In genomic region chr16:69564845-69565610, GRCh38 we compare ENCODE assay signal across 8 cellular contexts. TPM values are rescaled to one million over a fixed set of nuclear protein-coding genes. Genes with fewer than 3 reads are reported as not detected.
A peak's percentile ranks its signal among the peaks of the same experiment; 100 is the strongest.
DNase-seq lines count a peak whose midpoint lies in the region; ATAC-seq and TF ChIP-seq lines count a peak whose summit lies in the region.

No MANE protein-coding gene starts in this region.

- in situ Hi-C loops in ACHN (cut with HindIII; ENCODE audit: low pct_ligation_motif_present, low pct_unique_long_range_greater_than_20kb, low sequenced_read_pairs): no loop called here

- H3K9me3 Mint-ChIP-seq in immature natural killer cell: no peaks in the 10 kb centered on the region
- H3K9me3 Mint-ChIP-seq in stimulated activated effector memory CD8-positive, alpha-beta T cell treated with anti-CD3 and anti-CD28 coated beads, Interleukin-12 subunit alpha, Interleukin-12 subunit beta, amount 100 ng/mL, for 72 hours: no peaks in the 10 kb centered on the region

- peak; percentile 56 for DNase-seq in ACHN
- no peak for DNase-seq in HEK293T (ENCODE audit: extremely low spot score)
- DNase-seq in adipocyte (ENCODE audit: low read depth): peak; percentile 38
- DNase-seq in immature natural killer cell: peak in 2 of 3 donors; percentile 9 to 20
- DNase-seq in stimulated activated effector memory CD8-positive, alpha-beta T cell treated with anti-CD3 and anti-CD28 coated beads, Interleukin-12 subunit alpha, Interleukin-12 subunit beta, amount 100 ng/mL, for 72 hours (ENCODE audit: low spot score in 2 of 2): no peak
- DNase-seq in NCI-H524 treated with DMSO at 0.1 percent for 48 hours (lab: John Stamatoyannopoulos, UW): no peak
- no peak for DNase-seq in NCI-H510A treated with DMSO at 0.1 percent for 48 hours (lab: John Stamatoyannopoulos, UW)

- H3K9me3 ChIP-seq in adipocyte (ENCODE audit: control insufficient read depth, low read length): no peaks in the 10 kb centered on the region

- H3K27ac Mint-ChIP-seq in immature natural killer cell: peak overlapping the region; percentile 89 to 98 (median 96)
- peak overlapping the region; percentile 99 for H3K27ac Mint-ChIP-seq in stimulated activated effector memory CD8-positive, alpha-beta T cell treated with anti-CD3 and anti-CD28 coated beads, Interleukin-12 subunit alpha, Interleukin-12 subunit beta, amount 100 ng/mL, for 72 hours

- peaks cover 3% of the 10 kb centered on the region for H3K36me3 ChIP-seq in adipocyte (ENCODE audit: control insufficient read depth, insufficient read depth, low read length, severe bottlenecking)

- POLR2A ChIA-PET in HEK293T (lab: Yijun Ruan, JAX): interaction anchor here (0.7 to 1.5 kb wide), 9 partner anchors 9 to 140 kb away, joined by 3 to 7 read pairs (median 4); partner anchors contain the start of gene CYB5B

- H3K4me3 ChIP-seq in adipocyte (ENCODE audit: low read length): peak overlapping the region; percentile 82

- CTCF ChIA-PET in HEK293T (lab: Yijun Ruan, JAX): interaction anchor here (0.6 to 1.0 kb wide), 2 partner anchors 169 to 1206 kb away, joined by 3 read pairs; no protein-coding TSS in a partner anchor

- H3K9ac ChIP-seq in adipocyte (ENCODE audit: low read length): peak overlapping the region; percentile 92

- peaks cover 37% of the 10 kb centered on the region for H3K4me1 ChIP-seq in adipocyte (ENCODE audit: control insufficient read depth, insufficient read depth, low read length)

- H3K4me1 Mint-ChIP-seq in immature natural killer cell: peaks cover 41 to 54% of the 10 kb centered on the region in 2 donors
- peaks cover 51% of the 10 kb centered on the region for H3K4me1 Mint-ChIP-seq in stimulated activated effector memory CD8-positive, alpha-beta T cell treated with anti-CD3 and anti-CD28 coated beads, Interleukin-12 subunit alpha, Interleukin-12 subunit beta, amount 100 ng/mL, for 72 hours

- ATAC-seq in stimulated activated effector memory CD8-positive, alpha-beta T cell treated with anti-CD3 and anti-CD28 coated beads, Interleukin-12 subunit alpha, Interleukin-12 subunit beta, amount 100 ng/mL, for 72 hours: no peak
- no peak for ATAC-seq in GM21367 (IDR thresholded peaks at IDR 0.05; ENCODE audit: unreplicated experiment)

- H3K27me3 ChIP-seq in adipocyte (replicated peaks; ENCODE audit: control insufficient read depth, insufficient read depth, low read length): no peaks in the 10 kb centered on the region

- no peaks in the 10 kb centered on the region for H3K36me3 Mint-ChIP-seq in immature natural killer cell
- H3K36me3 Mint-ChIP-seq in stimulated activated effector memory CD8-positive, alpha-beta T cell treated with anti-CD3 and anti-CD28 coated beads, Interleukin-12 subunit alpha, Interleukin-12 subunit beta, amount 100 ng/mL, for 72 hours: peaks cover 55% of the 10 kb centered on the region

- H3K27me3 Mint-ChIP-seq in immature natural killer cell (ENCODE audit: low read depth in 3 of 3): peaks cover 8 to 23% (median 21%) of the 10 kb centered on the region in 3 donors

- H3K4me3 Mint-ChIP-seq in immature natural killer cell: peak overlapping the region; percentile 91 to 96 (median 95)
- peak overlapping the region; percentile 100 for H3K4me3 Mint-ChIP-seq in stimulated activated effector memory CD8-positive, alpha-beta T cell treated with anti-CD3 and anti-CD28 coated beads, Interleukin-12 subunit alpha, Interleukin-12 subunit beta, amount 100 ng/mL, for 72 hours

TF ChIP-seq in HEK293T, 16 proteins besides CTCF, POLR2A, EP300 and RAD21:
- TF ChIP-seq PKNOX1 (IDR thresholded peaks at IDR 0.05) (no peak), LEF1 (IDR thresholded peaks at IDR 0.05; ENCODE audit: borderline replicate concordance) (no peak), L3MBTL2 (conservative IDR thresholded peaks at IDR 0.05) (0 out of 2 replicates have a peak, but pooled peaks have one; percentile 17)

RNA-seq across cellular contexts. Expression of gene NFAT5, which starts 0.7 kb away (rescaled TPM):
- polyA plus RNA-seq in immature natural killer cell: 10 to 100 TPM in 1 of 3 donors, 1 to 10 TPM in 2; 5.4 to 17.5 (median 7.9) TPM

Comparison
In these comparisons a context has a peak if more than half of its experiments do, and no peak if none do; other contexts are left out.
1. DNase-seq: peak in ACHN (single experiment), adipocyte (single experiment) and immature natural killer cell (2 of 3); none in HEK293T (single experiment), stimulated activated effector memory CD8-positive, alpha-beta T cell treated with anti-CD3 and anti-CD28 coated beads, Interleukin-12 subunit alpha, Interleukin-12 subunit beta, amount 100 ng/mL, for 72 hours (0 of 2), NCI-H524 treated with DMSO at 0.1 percent for 48 hours (single experiment) and NCI-H510A treated with DMSO at 0.1 percent for 48 hours (single experiment).